Comparison of ENCODE assay signal across 1 cellular context in the genomic region with DNA sequence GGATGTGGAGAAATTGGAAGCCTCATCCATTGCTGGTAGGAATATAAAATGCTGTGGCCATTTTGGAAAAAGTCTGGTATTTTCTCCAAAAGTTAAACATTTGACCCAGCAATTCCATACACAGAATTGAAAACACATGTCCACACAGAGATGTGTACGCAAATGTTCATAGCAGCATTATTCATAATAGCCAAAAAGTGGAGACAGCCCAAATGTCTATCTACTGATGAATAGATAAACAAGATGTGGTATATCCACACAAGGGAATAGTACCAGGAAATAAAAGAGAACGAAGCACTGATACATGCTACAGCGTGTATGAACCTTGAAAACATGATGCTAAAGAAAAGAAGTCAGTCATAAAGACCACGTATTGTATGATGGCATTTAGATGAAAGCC.
TF ChIP-seq lines count a peak whose summit lies in the region.

No MANE protein-coding gene starts in this region.

TF ChIP-seq in SK-N-SH, 30 proteins besides CTCF, POLR2A, EP300 and RAD21 (continued from another document):
- TF ChIP-seq, protein P1, sequence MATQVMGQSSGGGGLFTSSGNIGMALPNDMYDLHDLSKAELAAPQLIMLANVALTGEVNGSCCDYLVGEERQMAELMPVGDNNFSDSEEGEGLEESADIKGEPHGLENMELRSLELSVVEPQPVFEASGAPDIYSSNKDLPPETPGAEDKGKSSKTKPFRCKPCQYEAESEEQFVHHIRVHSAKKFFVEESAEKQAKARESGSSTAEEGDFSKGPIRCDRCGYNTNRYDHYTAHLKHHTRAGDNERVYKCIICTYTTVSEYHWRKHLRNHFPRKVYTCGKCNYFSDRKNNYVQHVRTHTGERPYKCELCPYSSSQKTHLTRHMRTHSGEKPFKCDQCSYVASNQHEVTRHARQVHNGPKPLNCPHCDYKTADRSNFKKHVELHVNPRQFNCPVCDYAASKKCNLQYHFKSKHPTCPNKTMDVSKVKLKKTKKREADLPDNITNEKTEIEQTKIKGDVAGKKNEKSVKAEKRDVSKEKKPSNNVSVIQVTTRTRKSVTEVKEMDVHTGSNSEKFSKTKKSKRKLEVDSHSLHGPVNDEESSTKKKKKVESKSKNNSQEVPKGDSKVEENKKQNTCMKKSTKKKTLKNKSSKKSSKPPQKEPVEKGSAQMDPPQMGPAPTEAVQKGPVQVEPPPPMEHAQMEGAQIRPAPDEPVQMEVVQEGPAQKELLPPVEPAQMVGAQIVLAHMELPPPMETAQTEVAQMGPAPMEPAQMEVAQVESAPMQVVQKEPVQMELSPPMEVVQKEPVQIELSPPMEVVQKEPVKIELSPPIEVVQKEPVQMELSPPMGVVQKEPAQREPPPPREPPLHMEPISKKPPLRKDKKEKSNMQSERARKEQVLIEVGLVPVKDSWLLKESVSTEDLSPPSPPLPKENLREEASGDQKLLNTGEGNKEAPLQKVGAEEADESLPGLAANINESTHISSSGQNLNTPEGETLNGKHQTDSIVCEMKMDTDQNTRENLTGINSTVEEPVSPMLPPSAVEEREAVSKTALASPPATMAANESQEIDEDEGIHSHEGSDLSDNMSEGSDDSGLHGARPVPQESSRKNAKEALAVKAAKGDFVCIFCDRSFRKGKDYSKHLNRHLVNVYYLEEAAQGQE (IDR thresholded peaks at IDR 0.05; ENCODE audit: low read depth, low read length): no peak
- no peak for TF ChIP-seq ELF1 (IDR thresholded peaks at IDR 0.05)
- TF ChIP-seq, protein P2, sequence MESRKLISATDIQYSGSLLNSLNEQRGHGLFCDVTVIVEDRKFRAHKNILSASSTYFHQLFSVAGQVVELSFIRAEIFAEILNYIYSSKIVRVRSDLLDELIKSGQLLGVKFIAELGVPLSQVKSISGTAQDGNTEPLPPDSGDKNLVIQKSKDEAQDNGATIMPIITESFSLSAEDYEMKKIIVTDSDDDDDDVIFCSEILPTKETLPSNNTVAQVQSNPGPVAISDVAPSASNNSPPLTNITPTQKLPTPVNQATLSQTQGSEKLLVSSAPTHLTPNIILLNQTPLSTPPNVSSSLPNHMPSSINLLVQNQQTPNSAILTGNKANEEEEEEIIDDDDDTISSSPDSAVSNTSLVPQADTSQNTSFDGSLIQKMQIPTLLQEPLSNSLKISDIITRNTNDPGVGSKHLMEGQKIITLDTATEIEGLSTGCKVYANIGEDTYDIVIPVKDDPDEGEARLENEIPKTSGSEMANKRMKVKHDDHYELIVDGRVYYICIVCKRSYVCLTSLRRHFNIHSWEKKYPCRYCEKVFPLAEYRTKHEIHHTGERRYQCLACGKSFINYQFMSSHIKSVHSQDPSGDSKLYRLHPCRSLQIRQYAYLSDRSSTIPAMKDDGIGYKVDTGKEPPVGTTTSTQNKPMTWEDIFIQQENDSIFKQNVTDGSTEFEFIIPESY (IDR thresholded peaks at IDR 0.05; ENCODE audit: borderline replicate concordance, low read depth): no peak
